ENCODE assay signal across 14 cellular contexts in the genomic region with DNA sequence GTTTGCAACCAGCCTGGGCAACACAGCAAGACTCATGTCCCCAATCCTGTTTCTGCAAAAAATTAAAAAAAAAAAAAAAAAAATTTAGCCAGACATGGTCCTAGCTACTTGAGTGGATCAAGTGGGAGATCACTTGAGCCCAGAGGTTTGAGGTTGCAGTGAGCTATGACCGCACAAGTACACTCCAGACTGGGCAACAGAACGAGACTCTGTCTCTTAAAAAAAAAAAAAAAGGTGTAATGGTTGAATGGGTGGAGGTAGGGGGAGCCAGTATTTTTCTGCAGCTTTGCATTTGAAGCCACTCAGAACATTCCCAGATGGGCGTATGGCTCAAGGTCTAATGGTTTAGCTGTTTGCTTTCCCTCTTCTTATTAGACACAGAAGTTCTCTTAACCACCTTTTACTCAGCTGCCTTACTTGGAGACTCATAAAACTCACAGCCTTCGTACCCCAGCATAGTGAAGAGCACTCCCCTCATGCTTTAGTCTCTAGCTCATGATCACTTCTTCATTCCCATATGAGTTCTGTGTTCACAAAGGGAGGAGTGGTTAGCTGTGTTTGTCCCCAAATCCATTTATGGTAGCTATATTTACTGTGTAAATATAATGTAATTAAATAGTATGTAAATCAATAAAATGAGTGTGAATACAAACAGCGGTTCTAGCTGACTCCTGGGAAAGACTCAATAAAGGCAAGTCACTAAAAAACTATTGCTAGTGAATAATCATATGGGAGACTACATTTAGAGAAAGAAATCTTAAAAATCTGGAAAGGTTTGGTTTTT. TPM values are rescaled to one million over a fixed set of nuclear protein-coding genes. Genes with fewer than 3 reads are reported as not detected.
DNase-seq lines count a peak whose midpoint lies in the region; ATAC-seq, FAIRE-seq and TF ChIP-seq lines count a peak whose summit lies in the region.
"Had no signal": no experiment of that assay in that cellular context is flagged by ENCODE, and none has a peak within 500 bp of the region (broad histone marks: within the 10 kb centered on the region; RNA-seq: fewer than 3 reads in every experiment).

No MANE protein-coding gene starts in this region.

- H3K18ac ChIP-seq in IMR-90 (ENCODE audit: low read depth, low read length), result no peak overlapping the region

- no peak overlapping the region for H2BK15ac ChIP-seq in IMR-90 (ENCODE audit: low read depth, low read length)

- no TSS peak for BruUV-seq in IMR-90 (replicated peaks; lab: Mats Ljungman, UMichigan)

- H3K27ac ChIP-seq in IMR-90 (ENCODE audit: insufficient read depth, low read length), result no peak overlapping the region
- no peak overlapping the region for H3K27ac ChIP-seq in small intestine (ENCODE audit: low read depth in 1 of 2, low read length in 1 of 2)

- H3K4me2 ChIP-seq in IMR-90 (ENCODE audit: low read depth, low read length), result no peak overlapping the region

- POLR2A ChIA-PET in IMR-90 (lab: Charles Lee; ENCODE audit: unreplicated experiment), result interaction anchor here (0.5 kb wide), 1 partner anchor 47 kb away, joined by 3 read pairs; no protein-coding TSS in a partner anchor

- no peak for TF ChIP-seq RAD21 in IMR-90 (IDR thresholded peaks at IDR 0.05; ENCODE audit: low read length)

- H4K5ac ChIP-seq in IMR-90 (ENCODE audit: low read depth, low read length), result no peak overlapping the region

- no peak overlapping the region for H3K14ac ChIP-seq in IMR-90 (replicated peaks; ENCODE audit: low read depth, low read length)

- H3K4me1 ChIP-seq in IMR-90 (ENCODE audit: control insufficient read depth, insufficient read depth, low read length) (peaks cover 26% of the 10 kb centered on the region), small intestine (ENCODE audit: control insufficient read depth in 2 of 2, insufficient read depth in 1 of 2, low read depth in 1 of 2, low read length in 1 of 2) (peaks cover 9% of the 10 kb centered on the region in 2 donors)

- WGBS in IMR-90 (ENCODE audit: extremely low coverage in 2 of 2, insufficient read length in 1 of 2), 2 experiments, result no CpG with 5 or more reads among the region's 5 CpGs
- WGBS in small intestine, 3 donors, result 41 to 61% (median 55%) methylated on average over 5 of the region's 5 CpGs

- H2AFZ ChIP-seq in IMR-90 (replicated peaks; ENCODE audit: low read length, poor library complexity), result no peak overlapping the region

- no peak overlapping the region for H4K91ac ChIP-seq in IMR-90 (ENCODE audit: insufficient read depth, low read depth, low read length)

- H3K23ac ChIP-seq in IMR-90 (ENCODE audit: low read depth, low read length), result peak overlapping the region; percentile 23; the same call in 1 of the 2 replicates

- in situ Hi-C loops in IMR-90 (cut with MboI; ENCODE audit: low sequenced_read_pairs), result no loop called here

- FAIRE-seq in small intestine (lab: Jason Lieb, UNC) (no peak), GM19239 (lab: Jason Lieb, UNC) (no peak)

- DNase-seq in IMR-90 (no peak), NCI-H2029 (lab: John Stamatoyannopoulos, UW) (peak; percentile 80), SHP77 (lab: John Stamatoyannopoulos, UW) (peak; percentile 33 to 66), small intestine (peak; percentile 30), GM19239 (ENCODE audit: insufficient read length, low spot score) (no peak), activated gamma-delta T cell treated with Interleukin-2 at 50 U/mL for 16 hours (no peak)
- DNase-seq in stimulated activated CD4-positive, alpha-beta T cell treated with anti-CD3 and anti-CD28 coated beads, Interleukin-4, amount 100 ng/mL, for 24 hours, result no peak
- DNase-seq: activated B cell treated with CpG ODN at 0.5 μM for 24 hours; activated naive CD4-positive, alpha-beta T cell treated with anti-CD3 and anti-CD28 coated beads for 36 hours; dorsolateral prefrontal cortex; esophagus squamous epithelium; NCI-H524; posterior cingulate gyrus; spleen had no signal

- dilution Hi-C loops in IMR-90 (cut with HindIII; ENCODE audit: low sequenced_read_pairs, unreplicated experiment), result no loop called here

- no peaks in the 10 kb centered on the region for H3K9me3 ChIP-seq in IMR-90 (ENCODE audit: control insufficient read depth, insufficient read depth, low read length)
- H3K9me3 ChIP-seq in small intestine (ENCODE audit: control insufficient read depth, low read depth), result no peaks in the 10 kb centered on the region
- H3K9me3 ChIP-seq: esophagus squamous epithelium, spleen had no signal

- H2BK20ac ChIP-seq in IMR-90 (ENCODE audit: low read depth, low read length), result no peak overlapping the region

- no peak for TF ChIP-seq CTCF in IMR-90 (conservative IDR thresholded peaks at IDR 0.05; ENCODE audit: low read depth, low read length)

- no peak overlapping the region for H3K9ac ChIP-seq in IMR-90 (ENCODE audit: low read depth, low read length)

- peaks cover 6 to 87% of the 10 kb centered on the region in 2 experiments for H3K79me1 ChIP-seq in IMR-90 (ENCODE audit: low read depth in 1 of 2, low read length in 2 of 2)

- ATAC-seq in IMR-90 (ENCODE audit: low read depth), result no peak

- TF ChIP-seq POLR2A in IMR-90 (IDR thresholded peaks at IDR 0.05; ENCODE audit: low read depth, low read length), result no peak

- peaks cover 95% of the 10 kb centered on the region for H4K20me1 ChIP-seq in IMR-90 (ENCODE audit: insufficient read depth, low read length)

- no peak overlapping the region for H2AK5ac ChIP-seq in IMR-90 (ENCODE audit: low read depth, low read length)

- H3K4ac ChIP-seq in IMR-90 (ENCODE audit: low read depth, low read length), result no peak overlapping the region

- CTCF ChIA-PET in IMR-90 (lab: Yijun Ruan, JAX), result interaction anchor here (0.7 to 0.8 kb wide), 2 partner anchors 16 to 62 kb away, joined by 3 read pairs; no protein-coding TSS in a partner anchor

- H3K4me3 ChIP-seq in IMR-90 (ENCODE audit: insufficient read depth, low read depth, low read length) (no peak overlapping the region), small intestine (ENCODE audit: low read depth in 1 of 2, low read length in 2 of 2) (no peak overlapping the region)
- H3K4me3 ChIP-seq: dorsolateral prefrontal cortex, esophagus squamous epithelium, spleen had no signal

- H2BK5ac ChIP-seq in IMR-90 (ENCODE audit: low read depth, low read length, poor library complexity, severe bottlenecking), result no peak overlapping the region

- H2AK9ac ChIP-seq in IMR-90 (replicated peaks; ENCODE audit: low read depth, low read length, poor library complexity), result no peak overlapping the region

- no peak overlapping the region for H2BK120ac ChIP-seq in IMR-90 (ENCODE audit: low read depth, low read length)

- H4K8ac ChIP-seq in IMR-90 (ENCODE audit: low read depth in 2 of 2, low read length in 2 of 2), result no peak overlapping the region

- H3K56ac ChIP-seq in IMR-90 (ENCODE audit: extremely low read depth, insufficient read depth, low read length), result no peak overlapping the region

- H3K36me3 ChIP-seq in IMR-90 (ENCODE audit: control insufficient read depth, insufficient read depth, low read length) (peaks cover 2% of the 10 kb centered on the region; the same call in 1 of the 2 replicates), small intestine (ENCODE audit: control insufficient read depth in 2 of 2, insufficient read depth in 2 of 2, low read length in 2 of 2) (no peaks in the 10 kb centered on the region)

- H3K27me3 ChIP-seq in IMR-90 (ENCODE audit: control insufficient read depth, insufficient read depth, low read length) (no peaks in the 10 kb centered on the region), small intestine (ENCODE audit: control insufficient read depth in 2 of 2, insufficient read depth in 2 of 2, low read length in 2 of 2) (no peaks in the 10 kb centered on the region)
- H3K27me3 ChIP-seq: dorsolateral prefrontal cortex, esophagus squamous epithelium, spleen had no signal

- H3K9me1 ChIP-seq in IMR-90 (ENCODE audit: insufficient read depth, low read length), result peaks cover 42% of the 10 kb centered on the region

- intact Hi-C loops in IMR-90 (cut with micrococcal nuclease), result no loop called here

TF ChIP-seq in IMR-90, 13 proteins besides CTCF, POLR2A, EP300 and RAD21 (continues in another document):
- TF ChIP-seq NFE2L2 (IDR thresholded peaks at IDR 0.05; ENCODE audit: low read depth, low read length) (no peak), RFX5 (IDR thresholded peaks at IDR 0.05; ENCODE audit: low read depth, low read length) (no peak), BHLHE40 (IDR thresholded peaks at IDR 0.05; ENCODE audit: low read depth, low read length) (no peak), MXI1 (IDR thresholded peaks at IDR 0.05; ENCODE audit: borderline replicate concordance, low read depth, low read length) (no peak), ELK1 (IDR thresholded peaks at IDR 0.05; ENCODE audit: borderline replicate concordance, low read depth, low read length) (no peak), SMC3 (IDR thresholded peaks at IDR 0.05; ENCODE audit: low read depth, low read length) (no peak), MAFK (IDR thresholded peaks at IDR 0.05; ENCODE audit: low read depth, low read length) (no peak), FOS (IDR thresholded peaks at IDR 0.05; ENCODE audit: low read depth, low read length) (no peak), MAZ (IDR thresholded peaks at IDR 0.05; ENCODE audit: borderline replicate concordance, low read depth, low read length) (no peak), CEBPB (IDR thresholded peaks at IDR 0.05; ENCODE audit: low read depth, low read length) (no peak), CHD1 (IDR thresholded peaks at IDR 0.05; ENCODE audit: low read depth, low read length) (no peak), RCOR1 (IDR thresholded peaks at IDR 0.05; ENCODE audit: insufficient replicate concordance, low read length) (no peak)

RNA-seq across cellular contexts. Expression of gene FKBP1A, which starts 9.0 kb away (rescaled TPM):
- 91.9 and 120 TPM in 2 replicates for total RNA-seq in IMR-90 (2012; rRNA removed)
- 513 and 528 TPM in 2 replicates for polyA plus RNA-seq in IMR-90 (2012; rRNA removed)
- 250 and 846 TPM in 2 replicates for polyA plus RNA-seq in IMR-90 (2012; cell fraction: cytosol; rRNA removed)
- 45.1 and 159 TPM in 2 replicates for polyA plus RNA-seq in IMR-90 (2012; cell fraction: nucleus; rRNA removed; ENCODE audit: low replicate concordance)
- 100 to 1,000 TPM; 146 to 315 (median 152) TPM for polyA plus RNA-seq in small intestine

RNA-seq across cellular contexts. Expression of gene SDCBP2, which starts 54.9 kb away (rescaled TPM):
- total RNA-seq in IMR-90 (2012; rRNA removed), result 0.54 and 0.83 TPM in 2 replicates
- polyA plus RNA-seq in IMR-90 (2012; rRNA removed), result 1.3 TPM in 2 replicates
- polyA plus RNA-seq in IMR-90 (2012; cell fraction: cytosol; rRNA removed), result 1.5 and 1.6 TPM in 2 replicates
- 2.5 and 4.1 TPM in 2 replicates for polyA plus RNA-seq in IMR-90 (2012; cell fraction: nucleus; rRNA removed; ENCODE audit: low replicate concordance)
- 100 to 1,000 TPM; 102 to 724 (median 481) TPM for polyA plus RNA-seq in small intestine

Comparison
In these comparisons a context has a peak if more than half of its experiments do, and no peak if none do; other contexts are left out.
1. DNase-seq: peak in NCI-H2029 (single experiment), SHP77 (2 of 2) and small intestine (single experiment); none in IMR-90 (single experiment), GM19239 (single experiment), activated gamma-delta T cell treated with Interleukin-2 at 50 U/mL for 16 hours (single experiment) and stimulated activated CD4-positive, alpha-beta T cell treated with anti-CD3 and anti-CD28 coated beads, Interleukin-4, amount 100 ng/mL, for 24 hours (single experiment).
2. RNA of gene SDCBP2, which starts 54.9 kb away (polyA plus RNA-seq): 102 to 724 TPM in small intestine; 1.3 to 4.1 TPM in IMR-90; every median in the first group is over 10 times any median in the second.